25 cellular contexts compared by ENCODE assay signal in the genomic region with DNA sequence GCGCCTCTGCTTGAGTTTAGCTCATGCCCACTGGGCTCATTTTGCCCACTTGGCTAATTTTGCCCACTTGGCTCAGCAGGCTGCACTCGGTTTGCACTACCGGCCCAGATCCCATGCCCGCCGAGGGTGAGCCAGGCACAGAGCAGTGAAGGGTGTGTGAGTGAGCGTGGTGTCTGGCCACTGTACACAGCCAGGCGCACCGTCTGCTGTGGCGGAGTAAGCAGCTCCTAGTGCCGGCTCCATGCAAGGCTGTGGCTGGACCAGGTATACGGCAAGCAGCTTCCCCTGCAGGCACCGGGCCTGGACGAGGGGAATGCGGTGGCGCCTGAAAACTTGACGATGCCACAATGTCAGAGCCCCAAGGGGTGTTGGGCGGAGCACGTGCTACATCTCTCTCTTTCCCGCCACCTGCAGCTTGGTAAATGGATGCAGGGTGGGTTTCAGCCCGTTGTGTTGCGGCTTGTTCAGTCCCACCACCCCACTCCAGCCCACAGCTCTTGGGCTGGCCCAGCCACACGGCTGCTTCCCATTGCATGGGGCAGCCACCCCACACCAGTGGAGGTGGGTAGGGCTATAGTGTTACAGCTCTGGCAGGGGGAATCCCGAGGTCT. TPM values are rescaled to one million over a fixed set of nuclear protein-coding genes. Genes with fewer than 3 reads are reported as not detected.
"Had no signal": no experiment of that assay in that cellular context is flagged by ENCODE, and none has a peak within 500 bp of the region (broad histone marks: within the 10 kb centered on the region; RNA-seq: fewer than 3 reads in every experiment).

No MANE protein-coding gene starts in this region.

- FAIRE-seq: keratinocyte had no signal

- H3K27ac ChIP-seq: colonic mucosa, esophagus squamous epithelium, gastroesophageal sphincter, left ventricle myocardium inferior, lower lobe of right lung, parathyroid adenoma, prostate gland, right lobe of liver, suprapubic skin, thyroid gland had no signal

- H2AFZ ChIP-seq: parathyroid adenoma had no signal

- DNase-seq: colonic mucosa; dermis blood vessel endothelial cell; esophagus squamous epithelium; foreskin fibroblast; immature natural killer cell; left cardiac atrium; left ventricle myocardium inferior; lower lobe of right lung; right lobe of liver; stimulated activated CD4-positive, alpha-beta T cell treated with anti-CD3 and anti-CD28 coated beads, Interleukin-15, amount 100 ng/mL, for 24 hours; stimulated activated CD4-positive, alpha-beta T cell treated with anti-CD3 and anti-CD28 coated beads, Interleukin-1b, Interleukin-23, amount 100 ng/mL, for 48 hours; stimulated activated CD4-positive, alpha-beta T cell treated with anti-CD3 and anti-CD28 coated beads, Interleukin-4, amount 100 ng/mL, for 24 hours; stimulated activated naive CD4-positive, alpha-beta T cell treated with Interleukin-2 at 50 U/mL for 16 hours; thyroid gland had no signal

- H3K27me3 ChIP-seq: colonic mucosa, right lobe of liver, suprapubic skin, thyroid gland had no signal

- H3K79me2 ChIP-seq: parathyroid adenoma had no signal

- H3K4me3 ChIP-seq: colonic mucosa, esophagus squamous epithelium, gastroesophageal sphincter, left ventricle myocardium inferior, lower lobe of right lung, prostate gland, right lobe of liver, suprapubic skin, thyroid gland had no signal

- H3K9ac ChIP-seq: parathyroid adenoma had no signal

- H3K36me3 ChIP-seq: colonic mucosa, esophagus squamous epithelium, gastroesophageal sphincter, left ventricle myocardium inferior, lower lobe of right lung, prostate gland, right lobe of liver, suprapubic skin, thyroid gland had no signal

- ATAC-seq: gastroesophageal sphincter, left cardiac atrium, right lobe of liver had no signal

- H3K4me1 ChIP-seq: colonic mucosa, esophagus squamous epithelium, gastroesophageal sphincter, left ventricle myocardium inferior, lower lobe of right lung, parathyroid adenoma, prostate gland, right lobe of liver, suprapubic skin, thyroid gland had no signal

- H3K9me3 ChIP-seq: colonic mucosa, prostate gland, suprapubic skin, thyroid gland had no signal

RNA-seq across cellular contexts. Expression of a gene that starts 9.9 kb away (rescaled TPM):
- total RNA-seq: dermis blood vessel endothelial cell, epithelial cell of proximal tubule, esophagus squamous epithelium, gastroesophageal sphincter, left cardiac atrium, left ventricle myocardium inferior, lower lobe of right lung, mesothelial cell of epicardium, mucosa of gallbladder, myocyte, omental fat pad, prostate gland, renal cortical epithelial cell, right lobe of liver, suprapubic skin, thyroid gland had no signal
- polyA plus RNA-seq: immature natural killer cell, keratinocyte had no signal

RNA-seq across cellular contexts. Expression of a gene that starts 54.7 kb away (rescaled TPM):
- total RNA-seq: colonic mucosa, dermis blood vessel endothelial cell, epithelial cell of proximal tubule, esophagus squamous epithelium, gastroesophageal sphincter, left cardiac atrium, left ventricle myocardium inferior, lower lobe of right lung, mesothelial cell of epicardium, mucosa of gallbladder, myocyte, omental fat pad, prostate gland, renal cortical epithelial cell, right lobe of liver, suprapubic skin, thyroid gland had no signal
- polyA plus RNA-seq: immature natural killer cell, keratinocyte had no signal
